9 cellular contexts compared by ENCODE assay signal in genomic region chr1:16155537-16156410, GRCh38. TPM values are rescaled to one million over a fixed set of nuclear protein-coding genes. Genes with fewer than 3 reads are reported as not detected.
DNase-seq lines count a peak whose midpoint lies in the region; ATAC-seq and TF ChIP-seq lines count a peak whose summit lies in the region.
"Had no signal": no experiment of that assay in that cellular context is flagged by ENCODE, and none has a peak within 500 bp of the region (broad histone marks: within the 10 kb centered on the region; RNA-seq: fewer than 3 reads in every experiment).

Gene EPHA2, minus strand, starts transcription at chr1:16156069. Its CDS starts 137 bp downstream, at chr1:16155932.

- H3K9ac ChIP-seq in HUES64 (ENCODE audit: low read depth, low read length): peak within 1 kb of the TSS; percentile 91

- ATAC-seq in CD8-positive, alpha-beta T cell: no peak
- no peak for ATAC-seq in activated naive CD8-positive, alpha-beta T cell treated with anti-CD3 and anti-CD28 coated beads, Interleukin-2, amount 50 U/mL, for 24 hours
- ATAC-seq in HG02970 (IDR thresholded peaks at IDR 0.05; ENCODE audit: low FRiP score, unreplicated experiment) (no peak), GM21619 (IDR thresholded peaks at IDR 0.05; ENCODE audit: unreplicated experiment) (no peak)

- under 1% methylated on average over 89 of the region's 89 CpGs for WGBS in HUES64

- no peak within 1 kb of the TSS for H3K27ac Mint-ChIP-seq in CD8-positive, alpha-beta T cell
- H3K27ac Mint-ChIP-seq in activated naive CD8-positive, alpha-beta T cell treated with anti-CD3 and anti-CD28 coated beads, Interleukin-2, amount 50 U/mL, for 24 hours: no peak within 1 kb of the TSS
- peak within 1 kb of the TSS; percentile 94 for H3K27ac Mint-ChIP-seq in neural crest cell (ENCODE audit: unreplicated experiment)

- H3K4me3 Mint-ChIP-seq in CD8-positive, alpha-beta T cell: peak within 1 kb of the TSS; percentile 73
- H3K4me3 Mint-ChIP-seq in activated naive CD8-positive, alpha-beta T cell treated with anti-CD3 and anti-CD28 coated beads, Interleukin-2, amount 50 U/mL, for 24 hours: peak within 1 kb of the TSS; percentile 38
- peak within 1 kb of the TSS; percentile 96 for H3K4me3 Mint-ChIP-seq in neural crest cell

- POLR2A ChIA-PET in CD8-positive, alpha-beta T cell (lab: Charles Lee): no interaction called here

- intact Hi-C loops in CD8-positive, alpha-beta T cell (cut with DNase I, micrococcal nuclease): loop anchor here in 1 of 2 experiments (2.0 kb wide), 1 partner anchor 31 kb away; no protein-coding TSS in a partner anchor

- no peak within 1 kb of the TSS for H3K27ac ChIP-seq in CD8-positive, alpha-beta T cell (ENCODE audit: low read depth, low read length)
- H3K27ac ChIP-seq in HUES64 (ENCODE audit: low read depth, low read length): peak within 1 kb of the TSS; percentile 81

- H3K4me3 ChIP-seq in CD8-positive, alpha-beta T cell (ENCODE audit: low read depth, low read length): peak within 1 kb of the TSS; percentile 40
- H3K4me3 ChIP-seq in HUES64 (ENCODE audit: low read length): peak within 1 kb of the TSS; percentile 82

- no peaks in the 10 kb centered on the region for H3K9me3 Mint-ChIP-seq in CD8-positive, alpha-beta T cell
- no peaks in the 10 kb centered on the region for H3K9me3 Mint-ChIP-seq in activated naive CD8-positive, alpha-beta T cell treated with anti-CD3 and anti-CD28 coated beads, Interleukin-2, amount 50 U/mL, for 24 hours
- no peaks in the 10 kb centered on the region for H3K9me3 Mint-ChIP-seq in neural crest cell

- H3K27me3 ChIP-seq in CD8-positive, alpha-beta T cell (ENCODE audit: insufficient read depth, low read length): peaks cover 9% of the 10 kb centered on the region
- H3K27me3 ChIP-seq in HUES64 (ENCODE audit: insufficient read depth, low read length): peaks cover 3% of the 10 kb centered on the region; the same call in 1 of the 2 replicates

- no peaks in the 10 kb centered on the region for H3K36me3 Mint-ChIP-seq in CD8-positive, alpha-beta T cell
- no peaks in the 10 kb centered on the region for H3K36me3 Mint-ChIP-seq in activated naive CD8-positive, alpha-beta T cell treated with anti-CD3 and anti-CD28 coated beads, Interleukin-2, amount 50 U/mL, for 24 hours (ENCODE audit: low read depth)
- H3K36me3 Mint-ChIP-seq in neural crest cell (ENCODE audit: low read depth): no peaks in the 10 kb centered on the region

- no peaks in the 10 kb centered on the region for H3K36me3 ChIP-seq in CD8-positive, alpha-beta T cell (ENCODE audit: insufficient read depth, low read length)
- peaks cover 5% of the 10 kb centered on the region; the same call in 1 of the 2 replicates for H3K36me3 ChIP-seq in HUES64 (ENCODE audit: insufficient read depth, low read length)

- no peak for DNase-seq in CD8-positive, alpha-beta T cell
- no peak for DNase-seq in activated naive CD8-positive, alpha-beta T cell treated with anti-CD3 and anti-CD28 coated beads, Interleukin-2, amount 50 U/mL, for 24 hours
- no peak for DNase-seq in glomerular endothelial cell (ENCODE audit: extremely low read depth, low read depth, low spot score)
- DNase-seq in neural crest cell (ENCODE audit: low read depth, low spot score): peak; percentile 80
- DNase-seq in NCI-H2107 treated with DMSO at 0.1 percent for 48 hours (lab: John Stamatoyannopoulos, UW; ENCODE audit: unreplicated experiment): no peak

- peaks cover 43% of the 10 kb centered on the region for H3K4me1 Mint-ChIP-seq in CD8-positive, alpha-beta T cell (ENCODE audit: low read depth)
- peaks cover 36% of the 10 kb centered on the region for H3K4me1 Mint-ChIP-seq in activated naive CD8-positive, alpha-beta T cell treated with anti-CD3 and anti-CD28 coated beads, Interleukin-2, amount 50 U/mL, for 24 hours
- peaks cover 38% of the 10 kb centered on the region for H3K4me1 Mint-ChIP-seq in neural crest cell

- TF ChIP-seq CTCF in CD8-positive, alpha-beta T cell (IDR thresholded peaks at IDR 0.05): no peak
- TF ChIP-seq CTCF in neural crest cell (conservative IDR thresholded peaks at IDR 0.05): no peak

- H3K9me3 ChIP-seq in CD8-positive, alpha-beta T cell (ENCODE audit: low read length): no peaks in the 10 kb centered on the region
- no peaks in the 10 kb centered on the region for H3K9me3 ChIP-seq in HUES64 (ENCODE audit: insufficient read depth, low read depth, low read length)

- H3K27me3 Mint-ChIP-seq in CD8-positive, alpha-beta T cell (ENCODE audit: low read depth): peaks cover 13% of the 10 kb centered on the region
- H3K27me3 Mint-ChIP-seq in activated naive CD8-positive, alpha-beta T cell treated with anti-CD3 and anti-CD28 coated beads, Interleukin-2, amount 50 U/mL, for 24 hours: peaks cover 21% of the 10 kb centered on the region
- no peaks in the 10 kb centered on the region for H3K27me3 Mint-ChIP-seq in neural crest cell (ENCODE audit: low read depth)

- CTCF ChIA-PET in CD8-positive, alpha-beta T cell (lab: Charles Lee): interaction anchor here (1.1 kb wide), 1 partner anchor 77 kb away, joined by 6 read pairs; no protein-coding TSS in a partner anchor

- H3K4me1 ChIP-seq in CD8-positive, alpha-beta T cell (ENCODE audit: insufficient read depth, low read length): peaks cover 57% of the 10 kb centered on the region
- peaks cover 40% of the 10 kb centered on the region for H3K4me1 ChIP-seq in HUES64 (ENCODE audit: insufficient read depth, low read length)

RNA-seq across cellular contexts. Expression of gene EPHA2, which starts in this region (rescaled TPM):
- total RNA-seq in CD8-positive, alpha-beta T cell: not detected
- polyA plus RNA-seq in HUES64 (2013, experiment 1 of 2): 28.0 TPM
- 32.0 TPM for polyA plus RNA-seq in HUES64 (2013, experiment 2 of 2)
- 155 and 197 TPM in 2 replicates for total RNA-seq in glomerular endothelial cell
- 21.7 and 25.0 TPM in 2 replicates for total RNA-seq in neural crest cell
- total RNA-seq: T-helper 1 cell treated with Interleukin-12 subunit alpha and Interleukin-12 subunit beta and Interleukin-4 antibody, amounts not matched to agents 30 ng/mL and 1 ng/mL, for 36 hours had no signal

Comparison
In these comparisons a context has a peak if more than half of its experiments do, and no peak if none do; other contexts are left out.
1. RNA of gene EPHA2 (total RNA-seq): 155 to 197 TPM in glomerular endothelial cell and 21.7 to 25.0 TPM in neural crest cell; not detected in CD8-positive, alpha-beta T cell; every median in the first group is over 10 times any median in the second.
2. H3K4me3 Mint-ChIP-seq: peak in every context shown above with its lines; median percentile 96 in neural crest cell; 73 in CD8-positive, alpha-beta T cell; 38 in activated naive CD8-positive, alpha-beta T cell treated with anti-CD3 and anti-CD28 coated beads, Interleukin-2, amount 50 U/mL, for 24 hours.